ENCODE assay signal across 15 cellular contexts in genomic region chr12:49554266-49554665, GRCh38. TPM values are rescaled to one million over a fixed set of nuclear protein-coding genes. Genes with fewer than 3 reads are reported as not detected.
DNase-seq lines count a peak whose midpoint lies in the region; ATAC-seq and TF ChIP-seq lines count a peak whose summit lies in the region.
"Had no signal": no experiment of that assay in that cellular context is flagged by ENCODE, and none has a peak within 500 bp of the region (broad histone marks: within the 10 kb centered on the region; RNA-seq: fewer than 3 reads in every experiment).

No MANE protein-coding gene starts in this region.

- peaks cover 14% of the 10 kb centered on the region for H3K27me3 Mint-ChIP-seq in activated CD8-positive, alpha-beta memory T cell treated with anti-CD3 and anti-CD28 coated beads, Interleukin-2, amount 10 ng/mL, durations not matched to agents 7 days and 5 days
- peaks cover 38% of the 10 kb centered on the region for H3K27me3 Mint-ChIP-seq in dendritic cell treated with granulocyte-macrophage colony-stimulating factor and Interleukin-4, amounts not matched to agents 40 ng/mL and 50 ng/mL, for 4 days
- H3K27me3 Mint-ChIP-seq in progenitor cell of endocrine pancreas, result no peaks in the 10 kb centered on the region

- TF ChIP-seq CTCF in progenitor cell of endocrine pancreas (IDR thresholded peaks at IDR 0.05; ENCODE audit: unreplicated experiment), result no peak

- H3K36me3 Mint-ChIP-seq in activated CD8-positive, alpha-beta memory T cell treated with anti-CD3 and anti-CD28 coated beads, Interleukin-2, amount 10 ng/mL, durations not matched to agents 7 days and 5 days, result peaks cover 7% of the 10 kb centered on the region
- H3K36me3 Mint-ChIP-seq in dendritic cell treated with granulocyte-macrophage colony-stimulating factor and Interleukin-4, amounts not matched to agents 40 ng/mL and 50 ng/mL, for 4 days (ENCODE audit: low read depth), result peaks cover 36% of the 10 kb centered on the region
- peaks cover 10% of the 10 kb centered on the region for H3K36me3 Mint-ChIP-seq in progenitor cell of endocrine pancreas (ENCODE audit: insufficient read depth)

- H3K27ac Mint-ChIP-seq in activated CD8-positive, alpha-beta memory T cell treated with anti-CD3 and anti-CD28 coated beads, Interleukin-2, amount 10 ng/mL, durations not matched to agents 7 days and 5 days, result peak overlapping the region; percentile 28
- peak overlapping the region; percentile 25 for H3K27ac Mint-ChIP-seq in dendritic cell treated with granulocyte-macrophage colony-stimulating factor and Interleukin-4, amounts not matched to agents 40 ng/mL and 50 ng/mL, for 4 days
- H3K27ac Mint-ChIP-seq in progenitor cell of endocrine pancreas, result peak overlapping the region; percentile 52

- CTCF ChIA-PET in activated CD8-positive, alpha-beta memory T cell treated with anti-CD3 and anti-CD28 coated beads, Interleukin-2, amount 10 ng/mL, durations not matched to agents 7 days and 5 days (lab: Charles Lee), result interaction anchor here (0.5 to 7.9 kb wide), 14 partner anchors 10 to 208 kb away, joined by 3 to 96 read pairs (median 5); partner anchors contain the start of genes FMNL3, KCNH3, MCRS1 and PRPF40B

- DNase-seq in activated CD8-positive, alpha-beta memory T cell treated with anti-CD3 and anti-CD28 coated beads, Interleukin-2, amount 10 ng/mL, durations not matched to agents 7 days and 5 days, result no peak
- no peak for DNase-seq in activated CD8-positive, alpha-beta memory T cell treated with anti-CD3 and anti-CD28 coated beads, Interleukin-2, amount 50 U/mL, for 48 hours
- peak; percentile 45 for DNase-seq in H7
- no peak for DNase-seq in progenitor cell of endocrine pancreas (ENCODE audit: low spot score, unreplicated experiment)
- no peak for DNase-seq in HCEC 1CT
- DNase-seq in NCI-H2227 treated with DMSO at 0.1 percent for 48 hours (lab: John Stamatoyannopoulos, UW), result no peak
- DNase-seq: EL, GDM1, GOT3, NCI-H187, NCI-H345 had no signal

- H3K27me3 ChIP-seq in H7 (ENCODE audit: control insufficient read depth, insufficient read depth, low read length), result peaks cover 10% of the 10 kb centered on the region
- H3K27me3 ChIP-seq: Peyer's patch had no signal

- no peak overlapping the region for H3K4me3 ChIP-seq in H7 (ENCODE audit: insufficient read depth, low read depth, low read length)
- H3K4me3 ChIP-seq: Peyer's patch, SJSA1 had no signal

- ATAC-seq in activated CD8-positive, alpha-beta memory T cell treated with anti-CD3 and anti-CD28 coated beads, Interleukin-2, amount 10 ng/mL, durations not matched to agents 7 days and 5 days, result no peak

- H3K9me3 Mint-ChIP-seq in activated CD8-positive, alpha-beta memory T cell treated with anti-CD3 and anti-CD28 coated beads, Interleukin-2, amount 10 ng/mL, durations not matched to agents 7 days and 5 days (ENCODE audit: low read depth), result no peaks in the 10 kb centered on the region
- no peaks in the 10 kb centered on the region for H3K9me3 Mint-ChIP-seq in dendritic cell treated with granulocyte-macrophage colony-stimulating factor and Interleukin-4, amounts not matched to agents 40 ng/mL and 50 ng/mL, for 4 days
- no peaks in the 10 kb centered on the region for H3K9me3 Mint-ChIP-seq in progenitor cell of endocrine pancreas (ENCODE audit: low read depth)
- H3K9me3 Mint-ChIP-seq: CD8-positive, alpha-beta memory T cell had no signal

- peaks cover 9% of the 10 kb centered on the region for H3K36me3 ChIP-seq in H7 (replicated peaks; ENCODE audit: control insufficient read depth, insufficient read depth, low read length)

- intact Hi-C loops in dendritic cell treated with granulocyte-macrophage colony-stimulating factor and Interleukin-4, amounts not matched to agents 40 ng/mL and 50 ng/mL, for 4 days (cut with micrococcal nuclease), result no loop called here

- no peak overlapping the region for H3K4me3 Mint-ChIP-seq in activated CD8-positive, alpha-beta memory T cell treated with anti-CD3 and anti-CD28 coated beads, Interleukin-2, amount 10 ng/mL, durations not matched to agents 7 days and 5 days
- no peak overlapping the region for H3K4me3 Mint-ChIP-seq in dendritic cell treated with granulocyte-macrophage colony-stimulating factor and Interleukin-4, amounts not matched to agents 40 ng/mL and 50 ng/mL, for 4 days
- no peak overlapping the region for H3K4me3 Mint-ChIP-seq in progenitor cell of endocrine pancreas (ENCODE audit: low read depth)

- H3K4me1 Mint-ChIP-seq in activated CD8-positive, alpha-beta memory T cell treated with anti-CD3 and anti-CD28 coated beads, Interleukin-2, amount 10 ng/mL, durations not matched to agents 7 days and 5 days, result no peaks in the 10 kb centered on the region
- peaks cover 12% of the 10 kb centered on the region for H3K4me1 Mint-ChIP-seq in dendritic cell treated with granulocyte-macrophage colony-stimulating factor and Interleukin-4, amounts not matched to agents 40 ng/mL and 50 ng/mL, for 4 days (ENCODE audit: low read depth)
- peaks cover 32% of the 10 kb centered on the region for H3K4me1 Mint-ChIP-seq in progenitor cell of endocrine pancreas (ENCODE audit: low read depth)

RNA-seq across cellular contexts. Expression of gene MCRS1, which starts 13.7 kb away (rescaled TPM):
- 10 to 100 TPM; 70.1 to 72.1 TPM for total RNA-seq in activated CD8-positive, alpha-beta memory T cell treated with anti-CD3 and anti-CD28 coated beads, Interleukin-2, amount 10 ng/mL, durations not matched to agents 7 days and 5 days
- 113 and 124 TPM in 2 replicates for total RNA-seq in H7 (2014; rRNA removed; shearing (Covaris generic))
- 88.1 and 92.6 TPM in 2 replicates for total RNA-seq in progenitor cell of endocrine pancreas

RNA-seq across cellular contexts. Expression of gene KCNH3, which starts 15.4 kb away (rescaled TPM):
- 1 to 10 TPM; 1.1 to 1.2 TPM for total RNA-seq in activated CD8-positive, alpha-beta memory T cell treated with anti-CD3 and anti-CD28 coated beads, Interleukin-2, amount 10 ng/mL, durations not matched to agents 7 days and 5 days
- total RNA-seq in H7 (2014; rRNA removed; shearing (Covaris generic)), result 0.97 TPM in 1 of 2 replicates, not detected in the other
- 29.2 and 31.9 TPM in 2 replicates for total RNA-seq in progenitor cell of endocrine pancreas

RNA-seq across cellular contexts. Expression of gene FAM186B, which starts 51.2 kb away (rescaled TPM):
- not detected for total RNA-seq in activated CD8-positive, alpha-beta memory T cell treated with anti-CD3 and anti-CD28 coated beads, Interleukin-2, amount 10 ng/mL, durations not matched to agents 7 days and 5 days
- total RNA-seq in H7 (2014; rRNA removed; shearing (Covaris generic)), result 0.11 and 0.21 TPM in 2 replicates
- total RNA-seq in progenitor cell of endocrine pancreas, result 0.20 and 0.24 TPM in 2 replicates

Comparison
In these comparisons a context has a peak if more than half of its experiments do, and no peak if none do; other contexts are left out.
1. RNA of gene KCNH3, which starts 15.4 kb away (total RNA-seq): 29.2 to 31.9 TPM in progenitor cell of endocrine pancreas; 1.1 to 1.2 TPM in activated CD8-positive, alpha-beta memory T cell treated with anti-CD3 and anti-CD28 coated beads, Interleukin-2, amount 10 ng/mL, durations not matched to agents 7 days and 5 days and 0.97 TPM in H7; every median in the first group is over 10 times any median in the second.
2. Peak in every context shown above with its lines, with median percentiles within 50 percentile points of each other: H3K27ac Mint-ChIP-seq.